ENCODE assay signal across 8 cellular contexts in genomic region chr2:162221064-162221463, GRCh38. TPM values are rescaled to one million over a fixed set of nuclear protein-coding genes. Genes with fewer than 3 reads are reported as not detected.
DNase-seq lines count a peak whose midpoint lies in the region; ATAC-seq and TF ChIP-seq lines count a peak whose summit lies in the region.

No MANE protein-coding gene starts in this region.

- H3K27ac ChIP-seq in CD4-positive, alpha-beta T cell (ENCODE audit: low read depth, low read length), result no peak overlapping the region
- no peak overlapping the region for H3K27ac ChIP-seq in SJCRH30

- peaks cover 30% of the 10 kb centered on the region for H3K27me3 Mint-ChIP-seq in CD4-positive, alpha-beta T cell

- no peak overlapping the region for H3K4me3 Mint-ChIP-seq in CD4-positive, alpha-beta T cell

- H3K9me3 ChIP-seq in CD4-positive, alpha-beta T cell (ENCODE audit: control insufficient read depth, low read length), result no peaks in the 10 kb centered on the region
- no peaks in the 10 kb centered on the region for H3K9me3 ChIP-seq in SJCRH30 (replicated peaks)

- peak; percentile 7 to 62 (median 36) for DNase-seq in CD4-positive, alpha-beta T cell
- DNase-seq in SJCRH30, result peak; percentile 38 to 73
- DNase-seq in activated gamma-delta T cell treated with Interleukin-2 at 50 U/mL for 16 hours, result peak; percentile 59
- DNase-seq in head of caudate nucleus, result peak in 41 of 42 donors; percentile 24 to 88 (median 69)
- peak; percentile 91 for DNase-seq in posterior vena cava (ENCODE audit: low spot score)
- DNase-seq in OCI-M2 (lab: John Stamatoyannopoulos, UW; ENCODE audit: unreplicated experiment), result no peak

- H3K4me1 Mint-ChIP-seq in CD4-positive, alpha-beta T cell (ENCODE audit: low read depth), result no peaks in the 10 kb centered on the region

- no peaks in the 10 kb centered on the region for H3K4me1 ChIP-seq in SJCRH30

- no peaks in the 10 kb centered on the region for H3K36me3 ChIP-seq in SJCRH30

- ATAC-seq in CD4-positive, alpha-beta T cell (ENCODE audit: poor library complexity), result peak; percentile 66
- peak; percentile 84 for ATAC-seq in GM19328 (IDR thresholded peaks at IDR 0.05; ENCODE audit: unreplicated experiment)
- peak; percentile 96 for ATAC-seq in HG03354 (IDR thresholded peaks at IDR 0.05; ENCODE audit: poor library complexity, severe bottlenecking, unreplicated experiment)

- POLR2A ChIA-PET in CD4-positive, alpha-beta T cell (lab: Charles Lee), result interaction anchor here (1.2 kb wide), 1 partner anchor 9 kb away, joined by 3 read pairs; no protein-coding TSS in a partner anchor

- H3K27me3 ChIP-seq in CD4-positive, alpha-beta T cell (ENCODE audit: control insufficient read depth, insufficient read depth, low read length), result peaks cover 9% of the 10 kb centered on the region
- no peaks in the 10 kb centered on the region for H3K27me3 ChIP-seq in SJCRH30

- H3K27ac Mint-ChIP-seq in CD4-positive, alpha-beta T cell, result no peak overlapping the region

- intact Hi-C loops in CD4-positive, alpha-beta T cell (cut with DNase I, micrococcal nuclease), result loop anchor here (1.0 to 2.0 kb wide), 2 partner anchors 77 to 80 kb away; no protein-coding TSS in a partner anchor
- intact Hi-C loops in head of caudate nucleus (cut with DNase I), result loop anchor here (5.0 kb wide), 1 partner anchor 76 kb away; no protein-coding TSS in a partner anchor
- intact Hi-C loops in posterior vena cava (cut with DNase I), result loop anchor here (2.0 to 10.0 kb wide), 2 partner anchors 74 to 78 kb away; no protein-coding TSS in a partner anchor

- no peaks in the 10 kb centered on the region for H3K36me3 Mint-ChIP-seq in CD4-positive, alpha-beta T cell (ENCODE audit: low read depth)

- no peak overlapping the region for H3K4me3 ChIP-seq in SJCRH30

- CTCF ChIA-PET in CD4-positive, alpha-beta T cell (lab: Charles Lee), result interaction anchor here (0.7 to 1.4 kb wide), 5 partner anchors 9 to 80 kb away, joined by 3 to 5 read pairs (median 3); no protein-coding TSS in a partner anchor

- TF ChIP-seq CTCF in CD4-positive, alpha-beta T cell (IDR thresholded peaks at IDR 0.05), result peak; percentile 81

- H3K9me3 Mint-ChIP-seq in CD4-positive, alpha-beta T cell, result no peaks in the 10 kb centered on the region

RNA-seq across cellular contexts. Expression of gene FAP, which starts 22.2 kb away (rescaled TPM):
- total RNA-seq in CD4-positive, alpha-beta T cell, result not detected
- total RNA-seq in SJCRH30 (2014; rRNA removed; shearing (Covaris generic)), result 1.1 and 3.6 TPM in 2 replicates
- 10 to 100 TPM; 43.2 to 54.8 TPM for total RNA-seq in posterior vena cava
